ENCODE assay signal across 1 cellular context in the genomic region with DNA sequence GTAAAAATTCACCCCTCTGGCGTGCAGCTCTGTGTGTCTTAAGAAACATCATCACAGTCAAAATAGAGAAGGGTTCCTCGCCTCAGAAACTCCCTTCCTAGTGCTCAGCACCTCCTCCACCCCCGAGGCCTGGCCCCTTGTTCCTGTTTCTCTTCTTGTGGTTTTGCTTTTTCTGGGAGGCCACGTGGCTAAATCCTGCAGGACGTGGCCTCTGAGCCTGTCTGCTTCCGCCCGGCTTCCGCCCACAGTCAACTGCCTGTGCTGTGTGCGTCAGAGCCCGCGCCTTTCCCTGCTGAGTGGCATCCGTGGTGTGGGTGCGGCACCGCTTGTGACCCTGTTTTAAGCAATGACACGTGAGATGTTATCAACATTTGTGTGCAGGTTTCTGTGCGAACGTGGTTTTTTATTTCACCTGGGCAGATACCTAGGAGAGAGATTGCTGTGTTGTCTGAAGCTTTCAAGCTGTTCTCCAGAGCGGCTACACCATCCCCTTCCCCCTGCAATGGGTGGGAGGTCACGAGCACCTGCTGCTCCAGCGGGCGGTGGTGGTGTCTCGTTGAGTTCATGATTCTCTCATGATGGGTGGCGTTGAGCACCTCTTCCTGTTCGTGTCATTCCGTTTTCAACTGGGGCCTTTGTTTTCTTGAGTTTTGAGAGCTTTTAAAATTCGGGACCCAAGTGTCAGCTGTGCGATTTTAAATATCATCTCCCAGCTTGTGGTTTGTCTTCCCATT.
A peak's percentile ranks its signal among the peaks of the same experiment; 100 is the strongest.
TF ChIP-seq lines count a peak whose summit lies in the region.

No MANE protein-coding gene starts in this region.

TF ChIP-seq in K562, 482 proteins besides CTCF, POLR2A, EP300 and RAD21 (continued from another document and continues in another):
- TF ChIP-seq, protein P1, sequence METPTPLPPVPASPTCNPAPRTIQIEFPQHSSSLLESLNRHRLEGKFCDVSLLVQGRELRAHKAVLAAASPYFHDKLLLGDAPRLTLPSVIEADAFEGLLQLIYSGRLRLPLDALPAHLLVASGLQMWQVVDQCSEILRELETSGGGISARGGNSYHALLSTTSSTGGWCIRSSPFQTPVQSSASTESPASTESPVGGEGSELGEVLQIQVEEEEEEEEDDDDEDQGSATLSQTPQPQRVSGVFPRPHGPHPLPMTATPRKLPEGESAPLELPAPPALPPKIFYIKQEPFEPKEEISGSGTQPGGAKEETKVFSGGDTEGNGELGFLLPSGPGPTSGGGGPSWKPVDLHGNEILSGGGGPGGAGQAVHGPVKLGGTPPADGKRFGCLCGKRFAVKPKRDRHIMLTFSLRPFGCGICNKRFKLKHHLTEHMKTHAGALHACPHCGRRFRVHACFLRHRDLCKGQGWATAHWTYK (CRISPR knock-in tag; IDR thresholded peaks at IDR 0.05) = peak; percentile 76
- TF ChIP-seq LARP7 (IDR thresholded peaks at IDR 0.05) = no peak
- peak; percentile 85; the same call in 1 of the 2 replicates for TF ChIP-seq FOXK1 (CRISPR knock-in tag; IDR thresholded peaks at IDR 0.05; ENCODE audit: borderline replicate concordance)
- TF ChIP-seq, protein P2, sequence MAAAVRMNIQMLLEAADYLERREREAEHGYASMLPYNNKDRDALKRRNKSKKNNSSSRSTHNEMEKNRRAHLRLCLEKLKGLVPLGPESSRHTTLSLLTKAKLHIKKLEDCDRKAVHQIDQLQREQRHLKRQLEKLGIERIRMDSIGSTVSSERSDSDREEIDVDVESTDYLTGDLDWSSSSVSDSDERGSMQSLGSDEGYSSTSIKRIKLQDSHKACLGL (CRISPR knock-in tag; IDR thresholded peaks at IDR 0.05; ENCODE audit: borderline replicate concordance, poor library complexity, severe bottlenecking) = no peak
- TF ChIP-seq SMAD4 (CRISPR knock-in tag; conservative IDR thresholded peaks at IDR 0.05) = no peak
- peak; percentile 37 to 44; a peak in 3 of 4 replicates for TF ChIP-seq NRF1 (conservative IDR thresholded peaks at IDR 0.05 in 1 of 2, IDR thresholded peaks at IDR 0.05 in 1 of 2)
- no peak for TF ChIP-seq ZNF57 (CRISPR knock-in tag; IDR thresholded peaks at IDR 0.05)
- no peak for TF ChIP-seq ZNF511 (CRISPR knock-in tag; IDR thresholded peaks at IDR 0.05)
- peak; percentile 37; the same call in 1 of the 2 replicates for TF ChIP-seq POLR2G (IDR thresholded peaks at IDR 0.05; ENCODE audit: low read depth, low read length)
- TF ChIP-seq ZNF197 (CRISPR knock-in tag; IDR thresholded peaks at IDR 0.05; ENCODE audit: low read depth) = no peak
- TF ChIP-seq, protein P3, sequence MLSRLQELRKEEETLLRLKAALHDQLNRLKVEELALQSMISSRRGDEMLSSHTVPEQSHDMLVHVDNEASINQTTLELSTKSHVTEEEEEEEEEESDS (CRISPR knock-in tag; IDR thresholded peaks at IDR 0.05) = no peak
- no peak for TF ChIP-seq ZC3H8 (IDR thresholded peaks at IDR 0.05)
- TF ChIP-seq ZNF592 (IDR thresholded peaks at IDR 0.05) = no peak
- TF ChIP-seq CREB3L1 (IDR thresholded peaks at IDR 0.05; ENCODE audit: borderline replicate concordance, low read depth) = peak; percentile 80
- peak in 1 of 2 experiments; percentile 47; a peak in 1 of 4 replicates for TF ChIP-seq HDAC1 (IDR thresholded peaks at IDR 0.05)
- no peak for TF ChIP-seq SP2 (IDR thresholded peaks at IDR 0.05; ENCODE audit: extremely low read depth, low read depth, low read length, poor library complexity, severe bottlenecking)
- TF ChIP-seq ZNF384 (IDR thresholded peaks at IDR 0.05; ENCODE audit: low read depth, low read length) = no peak
- TF ChIP-seq, protein P4, sequence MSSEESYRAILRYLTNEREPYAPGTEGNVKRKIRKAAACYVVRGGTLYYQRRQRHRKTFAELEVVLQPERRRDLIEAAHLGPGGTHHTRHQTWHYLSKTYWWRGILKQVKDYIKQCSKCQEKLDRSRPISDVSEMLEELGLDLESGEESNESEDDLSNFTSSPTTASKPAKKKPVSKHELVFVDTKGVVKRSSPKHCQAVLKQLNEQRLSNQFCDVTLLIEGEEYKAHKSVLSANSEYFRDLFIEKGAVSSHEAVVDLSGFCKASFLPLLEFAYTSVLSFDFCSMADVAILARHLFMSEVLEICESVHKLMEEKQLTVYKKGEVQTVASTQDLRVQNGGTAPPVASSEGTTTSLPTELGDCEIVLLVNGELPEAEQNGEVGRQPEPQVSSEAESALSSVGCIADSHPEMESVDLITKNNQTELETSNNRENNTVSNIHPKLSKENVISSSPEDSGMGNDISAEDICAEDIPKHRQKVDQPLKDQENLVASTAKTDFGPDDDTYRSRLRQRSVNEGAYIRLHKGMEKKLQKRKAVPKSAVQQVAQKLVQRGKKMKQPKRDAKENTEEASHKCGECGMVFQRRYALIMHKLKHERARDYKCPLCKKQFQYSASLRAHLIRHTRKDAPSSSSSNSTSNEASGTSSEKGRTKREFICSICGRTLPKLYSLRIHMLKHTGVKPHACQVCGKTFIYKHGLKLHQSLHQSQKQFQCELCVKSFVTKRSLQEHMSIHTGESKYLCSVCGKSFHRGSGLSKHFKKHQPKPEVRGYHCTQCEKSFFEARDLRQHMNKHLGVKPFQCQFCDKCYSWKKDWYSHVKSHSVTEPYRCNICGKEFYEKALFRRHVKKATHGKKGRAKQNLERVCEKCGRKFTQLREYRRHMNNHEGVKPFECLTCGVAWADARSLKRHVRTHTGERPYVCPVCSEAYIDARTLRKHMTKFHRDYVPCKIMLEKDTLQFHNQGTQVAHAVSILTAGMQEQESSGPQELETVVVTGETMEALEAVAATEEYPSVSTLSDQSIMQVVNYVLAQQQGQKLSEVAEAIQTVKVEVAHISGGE (CRISPR knock-in tag; IDR thresholded peaks at IDR 0.05) = peak in 1 of 3 experiments; percentile 84; a peak in 2 of 6 replicates
- TF ChIP-seq ZSCAN29 (IDR thresholded peaks at IDR 0.05) = no peak
- TF ChIP-seq ZNF134 (CRISPR knock-in tag; conservative IDR thresholded peaks at IDR 0.05) = no peak
- TF ChIP-seq, protein P5, sequence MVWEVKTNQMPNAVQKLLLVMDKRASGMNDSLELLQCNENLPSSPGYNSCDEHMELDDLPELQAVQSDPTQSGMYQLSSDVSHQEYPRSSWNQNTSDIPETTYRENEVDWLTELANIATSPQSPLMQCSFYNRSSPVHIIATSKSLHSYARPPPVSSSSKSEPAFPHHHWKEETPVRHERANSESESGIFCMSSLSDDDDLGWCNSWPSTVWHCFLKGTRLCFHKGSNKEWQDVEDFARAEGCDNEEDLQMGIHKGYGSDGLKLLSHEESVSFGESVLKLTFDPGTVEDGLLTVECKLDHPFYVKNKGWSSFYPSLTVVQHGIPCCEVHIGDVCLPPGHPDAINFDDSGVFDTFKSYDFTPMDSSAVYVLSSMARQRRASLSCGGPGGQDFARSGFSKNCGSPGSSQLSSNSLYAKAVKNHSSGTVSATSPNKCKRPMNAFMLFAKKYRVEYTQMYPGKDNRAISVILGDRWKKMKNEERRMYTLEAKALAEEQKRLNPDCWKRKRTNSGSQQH (CRISPR knock-in tag; IDR thresholded peaks at IDR 0.05) = no peak
- no peak for TF ChIP-seq XRCC3 (IDR thresholded peaks at IDR 0.05)
- no peak for TF ChIP-seq COPS2 (conservative IDR thresholded peaks at IDR 0.05)
- no peak for TF ChIP-seq NCOA2 (IDR thresholded peaks at IDR 0.05; ENCODE audit: partially characterized antibody in 2 of 2)
- TF ChIP-seq KLF13 (tag; IDR thresholded peaks at IDR 0.05; ENCODE audit: borderline replicate concordance, low read depth) = no peak
- no peak for TF ChIP-seq ZNF347 (CRISPR knock-in tag; IDR thresholded peaks at IDR 0.05; ENCODE audit: low read depth)
- no peak for TF ChIP-seq FOXP1 (CRISPR knock-in tag; IDR thresholded peaks at IDR 0.05)
- TF ChIP-seq ZNF12 (CRISPR knock-in tag; IDR thresholded peaks at IDR 0.05) = no peak
- no peak for TF ChIP-seq PHF20 (IDR thresholded peaks at IDR 0.05; ENCODE audit: partially characterized antibody)
- TF ChIP-seq RBM15 (IDR thresholded peaks at IDR 0.05; ENCODE audit: insufficient read depth, low read length) = no peak
- TF ChIP-seq SMARCB1 (IDR thresholded peaks at IDR 0.05; ENCODE audit: insufficient read length, low read depth) = no peak
- peak; percentile 81 for TF ChIP-seq MYC (IDR thresholded peaks at IDR 0.05; ENCODE audit: low read depth, low read length)
- no peak for TF ChIP-seq MYC (CRISPR knock-in tag; IDR thresholded peaks at IDR 0.05; ENCODE audit: borderline replicate concordance, low read depth)
- TF ChIP-seq ZNF436 (CRISPR knock-in tag; IDR thresholded peaks at IDR 0.05) = no peak
- TF ChIP-seq, protein P6, sequence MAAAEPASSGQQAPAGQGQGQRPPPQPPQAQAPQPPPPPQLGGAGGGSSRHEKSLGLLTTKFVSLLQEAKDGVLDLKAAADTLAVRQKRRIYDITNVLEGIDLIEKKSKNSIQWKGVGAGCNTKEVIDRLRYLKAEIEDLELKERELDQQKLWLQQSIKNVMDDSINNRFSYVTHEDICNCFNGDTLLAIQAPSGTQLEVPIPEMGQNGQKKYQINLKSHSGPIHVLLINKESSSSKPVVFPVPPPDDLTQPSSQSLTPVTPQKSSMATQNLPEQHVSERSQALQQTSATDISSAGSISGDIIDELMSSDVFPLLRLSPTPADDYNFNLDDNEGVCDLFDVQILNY (CRISPR knock-in tag; IDR thresholded peaks at IDR 0.05) = no peak
- TF ChIP-seq ZNF174 (CRISPR knock-in tag; IDR thresholded peaks at IDR 0.05) = no peak
- TF ChIP-seq CBX2 (IDR thresholded peaks at IDR 0.05; ENCODE audit: insufficient read depth, low read length, poor library complexity, severe bottlenecking) = no peak
- TF ChIP-seq MEF2A (IDR thresholded peaks at IDR 0.05; ENCODE audit: control insufficient read depth, low read depth, low read length) = no peak
- peak; percentile 89 for TF ChIP-seq ELF1 (tag; IDR thresholded peaks at IDR 0.05)
- no peak for TF ChIP-seq TCF7 (IDR thresholded peaks at IDR 0.05; ENCODE audit: borderline replicate concordance)
- no peak for TF ChIP-seq SMARCE1 (IDR thresholded peaks at IDR 0.05)
- TF ChIP-seq ZBTB7A (IDR thresholded peaks at IDR 0.05; ENCODE audit: borderline replicate concordance, control insufficient read depth, low read depth, low read length) = no peak
- TF ChIP-seq ARID4B (CRISPR knock-in tag; IDR thresholded peaks at IDR 0.05) = peak; percentile 82
